32 cellular contexts compared by ENCODE assay signal in genomic region chr2:26485725-26486418, GRCh38. TPM values are rescaled to one million over a fixed set of nuclear protein-coding genes. Genes with fewer than 3 reads are reported as not detected.
"Had no signal": no experiment of that assay in that cellular context is flagged by ENCODE, and none has a peak within 500 bp of the region (broad histone marks: within the 10 kb centered on the region; RNA-seq: fewer than 3 reads in every experiment).

No MANE protein-coding gene starts in this region.

- H3K36me3 Mint-ChIP-seq: activated CD4-positive, alpha-beta memory T cell treated with anti-CD3 and anti-CD28 coated beads for 36 hours; activated naive CD4-positive, alpha-beta T cell treated with anti-CD3 and anti-CD28 coated beads, Interleukin-2, amount 50 U/mL, for 24 hours had no signal

- H3K27ac Mint-ChIP-seq: activated CD4-positive, alpha-beta memory T cell treated with anti-CD3 and anti-CD28 coated beads for 36 hours; activated CD4-positive, alpha-beta T cell treated with anti-CD3 and anti-CD28 coated beads for 36 hours; activated CD4-positive, alpha-beta T cell treated with anti-CD3 and anti-CD28 coated beads, Interleukin-2, amount 10 ng/mL, durations not matched to agents 24 days and 14 days; activated CD8-positive, alpha-beta T cell treated with anti-CD3 and anti-CD28 coated beads, Interleukin-2, amount 10 ng/mL, durations not matched to agents 7 days and 5 days; activated naive CD4-positive, alpha-beta T cell treated with anti-CD3 and anti-CD28 coated beads for 36 hours; activated naive CD4-positive, alpha-beta T cell treated with anti-CD3 and anti-CD28 coated beads, Interleukin-2, amount 50 U/mL, for 24 hours; activated T-helper 1 cell treated with anti-CD3 and anti-CD28 coated beads, Interleukin-12 subunit alpha, Interleukin-12 subunit beta, Interleukin-2, Interleukin-4 antibody, amounts not matched to agents 30 ng/mL and 10 ng/mL and 1 ng/mL, durations not matched to agents 14 hours and 24 hours and 36 hours; activated T-helper 2 cell treated with anti-CD3 and anti-CD28 coated beads, Interferon-gamma antibody, Interleukin-2, Interleukin-4, amounts not matched to agents 10 μg/mL and 5 μg/mL and 100 μg/mL, durations not matched to agents 14 hours and 24 hours and 36 hours; dendritic cell treated with granulocyte-macrophage colony-stimulating factor and Interleukin-4, amounts not matched to agents 40 ng/mL and 50 ng/mL, for 4 days; endodermal cell; T-helper 17 cell; T-helper 2 cell treated with Interferon-gamma antibody and Interleukin-4, amounts not matched to agents 5 μg/mL and 100 μg/mL, for 36 hours had no signal

- H3K4me1 Mint-ChIP-seq: activated CD4-positive, alpha-beta T cell treated with anti-CD3 and anti-CD28 coated beads for 36 hours; activated naive CD4-positive, alpha-beta T cell treated with anti-CD3 and anti-CD28 coated beads, Interleukin-2, amount 50 U/mL, for 24 hours; central memory CD8-positive, alpha-beta T cell; endodermal cell had no signal

- H3K36me3 ChIP-seq: brain microvascular endothelial cell had no signal

- H3K9me3 Mint-ChIP-seq: activated CD4-positive, alpha-beta memory T cell treated with anti-CD3 and anti-CD28 coated beads for 36 hours; activated CD4-positive, alpha-beta T cell treated with anti-CD3 and anti-CD28 coated beads, Interleukin-2, amount 10 ng/mL, durations not matched to agents 24 days and 14 days; activated naive CD4-positive, alpha-beta T cell treated with anti-CD3 and anti-CD28 coated beads for 36 hours; activated naive CD4-positive, alpha-beta T cell treated with anti-CD3 and anti-CD28 coated beads, Interleukin-2, amount 50 U/mL, for 24 hours; activated T-cell treated with anti-CD3 and anti-CD28 coated beads, Interleukin-2, amount 50 U/mL, for 4 hours; activated T-helper 1 cell treated with anti-CD3 and anti-CD28 coated beads, Interleukin-12 subunit alpha, Interleukin-12 subunit beta, Interleukin-2, Interleukin-4 antibody, amounts not matched to agents 30 ng/mL and 10 ng/mL and 1 ng/mL, durations not matched to agents 14 hours and 24 hours and 36 hours; activated T-helper 2 cell treated with anti-CD3 and anti-CD28 coated beads, Interferon-gamma antibody, Interleukin-2, Interleukin-4, amounts not matched to agents 10 μg/mL and 5 μg/mL and 100 μg/mL, durations not matched to agents 14 hours and 24 hours and 36 hours; central memory CD8-positive, alpha-beta T cell; dendritic cell treated with granulocyte-macrophage colony-stimulating factor and Interleukin-4, amounts not matched to agents 40 ng/mL and 50 ng/mL, for 4 days; endodermal cell; T-helper 2 cell treated with Interferon-gamma antibody and Interleukin-4, amounts not matched to agents 5 μg/mL and 100 μg/mL, for 36 hours had no signal

- H3K27ac ChIP-seq: brain microvascular endothelial cell, coronary artery, dorsolateral prefrontal cortex had no signal

- H3K4me3 Mint-ChIP-seq: activated CD4-positive, alpha-beta memory T cell treated with anti-CD3 and anti-CD28 coated beads for 36 hours; activated CD4-positive, alpha-beta T cell treated with anti-CD3 and anti-CD28 coated beads for 36 hours; activated CD4-positive, alpha-beta T cell treated with anti-CD3 and anti-CD28 coated beads, Interleukin-2, amount 10 ng/mL, durations not matched to agents 24 days and 14 days; activated CD8-positive, alpha-beta T cell treated with anti-CD3 and anti-CD28 coated beads, Interleukin-2, amount 10 ng/mL, durations not matched to agents 7 days and 5 days; activated naive CD4-positive, alpha-beta T cell treated with anti-CD3 and anti-CD28 coated beads for 36 hours; activated naive CD4-positive, alpha-beta T cell treated with anti-CD3 and anti-CD28 coated beads, Interleukin-2, amount 50 U/mL, for 24 hours; activated T-cell treated with anti-CD3 and anti-CD28 coated beads, Interleukin-2, amount 50 U/mL, for 4 hours; activated T-helper 1 cell treated with anti-CD3 and anti-CD28 coated beads, Interleukin-12 subunit alpha, Interleukin-12 subunit beta, Interleukin-2, Interleukin-4 antibody, amounts not matched to agents 30 ng/mL and 10 ng/mL and 1 ng/mL, durations not matched to agents 14 hours and 24 hours and 36 hours; central memory CD8-positive, alpha-beta T cell; dendritic cell treated with granulocyte-macrophage colony-stimulating factor and Interleukin-4, amounts not matched to agents 40 ng/mL and 50 ng/mL, for 4 days; endodermal cell; T-helper 17 cell; T-helper 2 cell treated with Interferon-gamma antibody and Interleukin-4, amounts not matched to agents 5 μg/mL and 100 μg/mL, for 36 hours had no signal

- ATAC-seq: activated T-cell treated with anti-CD3 and anti-CD28 coated beads, Interleukin-2, amount 50 U/mL, for 4 hours; esophagus mucosa; T-helper 17 cell had no signal

- DNase-seq: activated CD4-positive, alpha-beta memory T cell treated with anti-CD3 and anti-CD28 coated beads for 36 hours; activated CD4-positive, alpha-beta T cell treated with anti-CD3 and anti-CD28 coated beads for 36 hours; activated CD4-positive, alpha-beta T cell treated with anti-CD3 and anti-CD28 coated beads, Interleukin-2, amount 10 ng/mL, durations not matched to agents 24 days and 14 days; activated CD4-positive, CD25-positive, alpha-beta regulatory T cell; activated CD4-positive, CD25-positive, alpha-beta regulatory T cell treated with anti-CD3 and anti-CD28 coated beads, Interleukin-2, amount 50 U/mL, for 72 hours; activated CD8-positive, alpha-beta T cell treated with anti-CD3 and anti-CD28 coated beads, Interleukin-2, amount 10 ng/mL, durations not matched to agents 7 days and 5 days; activated effector memory CD4-positive, alpha-beta T cell treated with anti-CD3 and anti-CD28 coated beads, Interleukin-2, amount 50 U/mL, for 16 hours; activated naive CD4-positive, alpha-beta T cell treated with anti-CD3 and anti-CD28 coated beads for 36 hours; activated T-cell treated with anti-CD3 and anti-CD28 coated beads, Interleukin-2, amount 50 U/mL, for 4 hours; amniotic stem cell; anterior cingulate cortex; brain microvascular endothelial cell; dorsolateral prefrontal cortex; effector memory CD4-positive, alpha-beta T cell; endodermal cell; foreskin fibroblast; head of caudate nucleus; T-helper 1 cell; T-helper 17 cell; T1000 had no signal

- H3K27me3 ChIP-seq: brain microvascular endothelial cell had no signal

- H3K4me3 ChIP-seq: coronary artery, dorsolateral prefrontal cortex had no signal

- H3K27me3 Mint-ChIP-seq: activated CD4-positive, alpha-beta T cell treated with anti-CD3 and anti-CD28 coated beads, Interleukin-2, amount 10 ng/mL, durations not matched to agents 24 days and 14 days; activated naive CD4-positive, alpha-beta T cell treated with anti-CD3 and anti-CD28 coated beads, Interleukin-2, amount 50 U/mL, for 24 hours; dendritic cell treated with granulocyte-macrophage colony-stimulating factor and Interleukin-4, amounts not matched to agents 40 ng/mL and 50 ng/mL, for 4 days had no signal

RNA-seq across cellular contexts. Expression of gene OTOF, which starts 7.9 kb away (rescaled TPM):
- total RNA-seq: astrocyte, bronchial epithelial cell, cardiac septum, epithelial cell of proximal tubule, esophagus mucosa had no signal
